In genomic region chr10:25505466-25505865, GRCh38 we compare ENCODE assay signal across 36 cellular contexts.
"Had no signal": no experiment of that assay in that cellular context is flagged by ENCODE, and none has a peak within 500 bp of the region (broad histone marks: within the 10 kb centered on the region; RNA-seq: fewer than 3 reads in every experiment).

No MANE protein-coding gene starts in this region.

- ATAC-seq: activated CD4-positive, CD25-positive, alpha-beta regulatory T cell treated with anti-CD3 and anti-CD28 coated beads, Interleukin-2, amount 50 U/mL, for 24 hours; activated CD8-positive, alpha-beta memory T cell treated with anti-CD3 and anti-CD28 coated beads, Interleukin-2, amount 10 ng/mL, durations not matched to agents 7 days and 5 days; activated CD8-positive, alpha-beta T cell treated with anti-CD3 and anti-CD28 coated beads for 36 hours; activated naive CD4-positive, alpha-beta T cell treated with anti-CD3 and anti-CD28 coated beads, Interleukin-2, amount 50 U/mL, for 72 hours; body of pancreas; effector memory CD8-positive, alpha-beta T cell; gastroesophageal sphincter; T-helper 17 cell had no signal

- H3K4me1 Mint-ChIP-seq: activated B cell treated with CpG ODN at 0.5 μM for 24 hours; activated CD8-positive, alpha-beta memory T cell treated with anti-CD3 and anti-CD28 coated beads, Interleukin-2, amount 10 ng/mL, durations not matched to agents 7 days and 5 days; activated naive CD4-positive, alpha-beta T cell treated with anti-CD3 and anti-CD28 coated beads, Interleukin-2, amount 10 ng/mL, durations not matched to agents 7 days and 5 days; activated naive CD8-positive, alpha-beta T cell treated with anti-CD3 and anti-CD28 coated beads, Interleukin-2, amount 10 ng/mL, durations not matched to agents 7 days and 5 days; T-helper 17 cell had no signal

- H3K9me3 Mint-ChIP-seq: activated B cell treated with CpG ODN at 0.5 μM for 24 hours; activated naive CD4-positive, alpha-beta T cell treated with anti-CD3 and anti-CD28 coated beads, Interleukin-2, amount 10 ng/mL, durations not matched to agents 7 days and 5 days; activated naive CD8-positive, alpha-beta T cell treated with anti-CD3 and anti-CD28 coated beads, Interleukin-2, amount 10 ng/mL, durations not matched to agents 7 days and 5 days had no signal

- H3K4me3 Mint-ChIP-seq: activated B cell treated with CpG ODN at 0.5 μM for 24 hours; activated CD8-positive, alpha-beta memory T cell treated with anti-CD3 and anti-CD28 coated beads, Interleukin-2, amount 10 ng/mL, durations not matched to agents 7 days and 5 days; activated CD8-positive, alpha-beta T cell treated with anti-CD3 and anti-CD28 coated beads for 36 hours; activated naive CD4-positive, alpha-beta T cell treated with anti-CD3 and anti-CD28 coated beads, Interleukin-2, amount 10 ng/mL, durations not matched to agents 7 days and 5 days; activated naive CD8-positive, alpha-beta T cell treated with anti-CD3 and anti-CD28 coated beads, Interleukin-2, amount 10 ng/mL, durations not matched to agents 7 days and 5 days; activated T-helper 1 cell treated with anti-CD3 and anti-CD28 coated beads, Interleukin-12 subunit alpha, Interleukin-12 subunit beta, Interleukin-2, Interleukin-4 antibody, amounts not matched to agents 30 ng/mL and 10 ng/mL and 1 ng/mL, durations not matched to agents 14 hours and 24 hours and 36 hours; effector memory CD8-positive, alpha-beta T cell; T-helper 17 cell; T-helper 2 cell treated with Interferon-gamma antibody and Interleukin-4, amounts not matched to agents 5 μg/mL and 100 μg/mL, for 36 hours had no signal

- H3K27ac ChIP-seq: body of pancreas, esophagus muscularis mucosa, gastroesophageal sphincter, WERI-Rb-1 had no signal

- H3K36me3 Mint-ChIP-seq: activated CD8-positive, alpha-beta memory T cell treated with anti-CD3 and anti-CD28 coated beads, Interleukin-2, amount 10 ng/mL, durations not matched to agents 7 days and 5 days; activated naive CD4-positive, alpha-beta T cell treated with anti-CD3 and anti-CD28 coated beads, Interleukin-2, amount 10 ng/mL, durations not matched to agents 7 days and 5 days; activated naive CD4-positive, alpha-beta T cell treated with anti-CD3 and anti-CD28 coated beads, Interleukin-2, amount 50 U/mL, for 72 hours; activated naive CD8-positive, alpha-beta T cell treated with anti-CD3 and anti-CD28 coated beads, Interleukin-2, amount 10 ng/mL, durations not matched to agents 7 days and 5 days had no signal

- H3K27me3 ChIP-seq: body of pancreas, esophagus muscularis mucosa, gastroesophageal sphincter had no signal

- H3K4me1 ChIP-seq: body of pancreas, esophagus muscularis mucosa, gastroesophageal sphincter had no signal

- H3K27me3 Mint-ChIP-seq: activated B cell treated with CpG ODN at 0.5 μM for 24 hours; activated CD8-positive, alpha-beta memory T cell treated with anti-CD3 and anti-CD28 coated beads, Interleukin-2, amount 10 ng/mL, durations not matched to agents 7 days and 5 days; activated CD8-positive, alpha-beta T cell treated with anti-CD3 and anti-CD28 coated beads for 36 hours; activated naive CD4-positive, alpha-beta T cell treated with anti-CD3 and anti-CD28 coated beads, Interleukin-2, amount 10 ng/mL, durations not matched to agents 7 days and 5 days; activated naive CD8-positive, alpha-beta T cell treated with anti-CD3 and anti-CD28 coated beads, Interleukin-2, amount 10 ng/mL, durations not matched to agents 7 days and 5 days; effector memory CD8-positive, alpha-beta T cell; T-helper 17 cell had no signal

- DNase-seq: activated B cell treated with CpG ODN at 0.5 μM for 24 hours; activated CD4-positive, alpha-beta T cell treated with anti-CD3 and anti-CD28 coated beads for 48 hours; activated CD4-positive, alpha-beta T cell treated with anti-CD3 and anti-CD28 coated beads, Interleukin-2, amount 50 U/mL, for 1 hour; activated CD4-positive, alpha-beta T cell treated with anti-CD3 and anti-CD28 coated beads, Interleukin-2, amount 50 U/mL, for 48 hours; activated CD8-positive, alpha-beta memory T cell treated with anti-CD3 and anti-CD28 coated beads, Interleukin-2, amount 10 ng/mL, durations not matched to agents 7 days and 5 days; activated CD8-positive, alpha-beta memory T cell treated with anti-CD3 and anti-CD28 coated beads, Interleukin-2, amount 50 U/mL, for 4 hours; activated CD8-positive, alpha-beta T cell treated with anti-CD3 and anti-CD28 coated beads for 36 hours; activated gamma-delta T cell; activated naive CD4-positive, alpha-beta T cell; activated naive CD4-positive, alpha-beta T cell treated with anti-CD3 and anti-CD28 coated beads, Interleukin-2, amount 10 ng/mL, durations not matched to agents 7 days and 5 days; activated naive CD8-positive, alpha-beta T cell treated with anti-CD3 and anti-CD28 coated beads, Interleukin-2, amount 10 ng/mL, durations not matched to agents 7 days and 5 days; activated T-cell treated with anti-CD3 and anti-CD28 coated beads, Interleukin-2, amount 50 U/mL, for 1 hour; activated T-cell treated with anti-CD3 and anti-CD28 coated beads, Interleukin-2, amount 50 U/mL, for 48 hours; amniotic stem cell; aorta; body of pancreas; caudate nucleus; cortex of kidney; dermis blood vessel endothelial cell; effector CD4-positive, alpha-beta T cell; effector memory CD8-positive, alpha-beta T cell; erythroblast; foreskin melanocyte; head of caudate nucleus; SW 1271; T-helper 1 cell; T-helper 17 cell; T1000; WERI-Rb-1 had no signal

- H3K36me3 ChIP-seq: esophagus muscularis mucosa, gastroesophageal sphincter, WERI-Rb-1 had no signal

- FAIRE-seq: colon had no signal

- H3K4me3 ChIP-seq: body of pancreas, esophagus muscularis mucosa, gastroesophageal sphincter had no signal

- H3K9me3 ChIP-seq: body of pancreas, esophagus muscularis mucosa, gastroesophageal sphincter had no signal

- H3K27ac Mint-ChIP-seq: activated B cell treated with CpG ODN at 0.5 μM for 24 hours; activated CD8-positive, alpha-beta memory T cell treated with anti-CD3 and anti-CD28 coated beads, Interleukin-2, amount 10 ng/mL, durations not matched to agents 7 days and 5 days; activated CD8-positive, alpha-beta T cell treated with anti-CD3 and anti-CD28 coated beads for 36 hours; activated naive CD4-positive, alpha-beta T cell treated with anti-CD3 and anti-CD28 coated beads, Interleukin-2, amount 10 ng/mL, durations not matched to agents 7 days and 5 days; activated naive CD4-positive, alpha-beta T cell treated with anti-CD3 and anti-CD28 coated beads, Interleukin-2, amount 50 U/mL, for 72 hours; activated naive CD8-positive, alpha-beta T cell treated with anti-CD3 and anti-CD28 coated beads, Interleukin-2, amount 10 ng/mL, durations not matched to agents 7 days and 5 days; activated T-helper 1 cell treated with anti-CD3 and anti-CD28 coated beads, Interleukin-12 subunit alpha, Interleukin-12 subunit beta, Interleukin-2, Interleukin-4 antibody, amounts not matched to agents 30 ng/mL and 10 ng/mL and 1 ng/mL, durations not matched to agents 14 hours and 24 hours and 36 hours; effector memory CD8-positive, alpha-beta T cell; T-helper 17 cell; T-helper 2 cell treated with Interferon-gamma antibody and Interleukin-4, amounts not matched to agents 5 μg/mL and 100 μg/mL, for 36 hours had no signal
